8 cellular contexts compared by ENCODE assay signal in genomic region chr2:75053484-75054112, GRCh38.
DNase-seq lines count a peak whose midpoint lies in the region; ATAC-seq and TF ChIP-seq lines count a peak whose summit lies in the region.

No MANE protein-coding gene starts in this region.

- intact Hi-C loops in activated B cell treated with CpG ODN at 0.5 μM for 24 hours (cut with micrococcal nuclease) = loop anchor here (1.0 to 5.0 kb wide), 3 partner anchors 131 to 556 kb away; no protein-coding TSS in a partner anchor

- in situ Hi-C loops in GM13976 (cut with MboI; ENCODE audit: low sequenced_read_pairs, unreplicated experiment) = loop anchor here (10.0 to 25.0 kb wide), 3 partner anchors 139 to 561 kb away; no protein-coding TSS in a partner anchor

- POLR2A ChIA-PET in activated B cell treated with CpG ODN at 0.5 μM for 24 hours (lab: Charles Lee) = no interaction called here

- no peaks in the 10 kb centered on the region for H3K27me3 Mint-ChIP-seq in activated B cell treated with CpG ODN at 0.5 μM for 24 hours

- CTCF ChIA-PET in activated B cell treated with CpG ODN at 0.5 μM for 24 hours (lab: Charles Lee) = interaction anchor here (1.2 to 1.4 kb wide), 2 partner anchors 134 to 555 kb away, joined by 3 read pairs; no protein-coding TSS in a partner anchor

- H3K36me3 Mint-ChIP-seq in activated B cell treated with CpG ODN at 0.5 μM for 24 hours (ENCODE audit: low read depth) = no peaks in the 10 kb centered on the region

- no peaks in the 10 kb centered on the region for H3K4me1 Mint-ChIP-seq in activated B cell treated with CpG ODN at 0.5 μM for 24 hours

- H3K9me3 Mint-ChIP-seq in activated B cell treated with CpG ODN at 0.5 μM for 24 hours = no peaks in the 10 kb centered on the region

- H3K27ac Mint-ChIP-seq in activated B cell treated with CpG ODN at 0.5 μM for 24 hours = no peak overlapping the region

- ATAC-seq in HG02588 (IDR thresholded peaks at IDR 0.05; ENCODE audit: unreplicated experiment) = peak; percentile 93
- ATAC-seq in activated B cell treated with CpG ODN at 0.5 μM for 24 hours (ENCODE audit: low read depth) = peak; percentile 62
- no peak for ATAC-seq in omental fat pad (ENCODE audit: low FRiP score)

- no peak overlapping the region for H3K4me3 ChIP-seq in AG10803 (ENCODE audit: low read length)

- DNase-seq in AG10803 (ENCODE audit: low read depth) (no peak), GM13976 (ENCODE audit: low spot score) (peak; percentile 58), NCI-H1092 treated with DMSO at 0.1 percent for 48 hours (lab: John Stamatoyannopoulos, UW) (peak; percentile 67), activated B cell treated with CpG ODN at 0.5 μM for 24 hours (no peak), left kidney (ENCODE audit: low read depth, low spot score) (peak; percentile 66), omental fat pad (ENCODE audit: low spot score) (no peak), midbrain (lab: John Stamatoyannopoulos, UW) (no peak)

- TF ChIP-seq CTCF in AG10803 (conservative IDR thresholded peaks at IDR 0.05; ENCODE audit: low read length) = peak; percentile 63
- TF ChIP-seq CTCF in GM13976 (IDR thresholded peaks at IDR 0.05; ENCODE audit: borderline replicate concordance, control extremely low read depth, extremely low read depth, insufficient read depth, missing control alignments) = peak; percentile 72
- TF ChIP-seq CTCF in activated B cell treated with CpG ODN at 0.5 μM for 24 hours (IDR thresholded peaks at IDR 0.05) = no peak
- peak in 1 of 3 donors; percentile 23 for TF ChIP-seq CTCF in omental fat pad (IDR thresholded peaks at IDR 0.05)

- H3K4me3 Mint-ChIP-seq in activated B cell treated with CpG ODN at 0.5 μM for 24 hours = no peak overlapping the region

Comparison
In these comparisons a context has a peak if more than half of its experiments do, and no peak if none do; other contexts are left out.
1. DNase-seq: peak in GM13976 (single experiment), NCI-H1092 treated with DMSO at 0.1 percent for 48 hours (single experiment) and left kidney (single experiment); none in AG10803 (single experiment), activated B cell treated with CpG ODN at 0.5 μM for 24 hours (single experiment), omental fat pad (single experiment) and midbrain (single experiment).